2 cellular contexts compared by ENCODE assay signal in genomic region chr19:16316506-16316882, GRCh38.
TF ChIP-seq lines count a peak whose summit lies in the region.

No MANE protein-coding gene starts in this region.

TF ChIP-seq in GM12878, 131 proteins besides CTCF, POLR2A, EP300 and RAD21:
- TF ChIP-seq IKZF2 (IDR thresholded peaks at IDR 0.05) (no peak), ATF3 (IDR thresholded peaks at IDR 0.05; ENCODE audit: borderline replicate concordance, extremely low read depth, low read depth, low read length) (no peak), ETV6 (conservative IDR thresholded peaks at IDR 0.05 in 1 of 2, IDR thresholded peaks at IDR 0.05 in 1 of 2; ENCODE audit: borderline replicate concordance in 1 of 2, low read depth in 1 of 2) (no peak), SRF (IDR thresholded peaks at IDR 0.05; ENCODE audit: low read depth in 2 of 2, low read length in 2 of 2) (peak in 1 of 2 experiments; percentile 88; a peak in 2 of 4 replicates), POLR2AphosphoS2 (IDR thresholded peaks at IDR 0.05; ENCODE audit: low read depth, low read length) (no peak), KDM1A (IDR thresholded peaks at IDR 0.05; ENCODE audit: borderline replicate concordance) (no peak)
- TF ChIP-seq, protein P1, sequence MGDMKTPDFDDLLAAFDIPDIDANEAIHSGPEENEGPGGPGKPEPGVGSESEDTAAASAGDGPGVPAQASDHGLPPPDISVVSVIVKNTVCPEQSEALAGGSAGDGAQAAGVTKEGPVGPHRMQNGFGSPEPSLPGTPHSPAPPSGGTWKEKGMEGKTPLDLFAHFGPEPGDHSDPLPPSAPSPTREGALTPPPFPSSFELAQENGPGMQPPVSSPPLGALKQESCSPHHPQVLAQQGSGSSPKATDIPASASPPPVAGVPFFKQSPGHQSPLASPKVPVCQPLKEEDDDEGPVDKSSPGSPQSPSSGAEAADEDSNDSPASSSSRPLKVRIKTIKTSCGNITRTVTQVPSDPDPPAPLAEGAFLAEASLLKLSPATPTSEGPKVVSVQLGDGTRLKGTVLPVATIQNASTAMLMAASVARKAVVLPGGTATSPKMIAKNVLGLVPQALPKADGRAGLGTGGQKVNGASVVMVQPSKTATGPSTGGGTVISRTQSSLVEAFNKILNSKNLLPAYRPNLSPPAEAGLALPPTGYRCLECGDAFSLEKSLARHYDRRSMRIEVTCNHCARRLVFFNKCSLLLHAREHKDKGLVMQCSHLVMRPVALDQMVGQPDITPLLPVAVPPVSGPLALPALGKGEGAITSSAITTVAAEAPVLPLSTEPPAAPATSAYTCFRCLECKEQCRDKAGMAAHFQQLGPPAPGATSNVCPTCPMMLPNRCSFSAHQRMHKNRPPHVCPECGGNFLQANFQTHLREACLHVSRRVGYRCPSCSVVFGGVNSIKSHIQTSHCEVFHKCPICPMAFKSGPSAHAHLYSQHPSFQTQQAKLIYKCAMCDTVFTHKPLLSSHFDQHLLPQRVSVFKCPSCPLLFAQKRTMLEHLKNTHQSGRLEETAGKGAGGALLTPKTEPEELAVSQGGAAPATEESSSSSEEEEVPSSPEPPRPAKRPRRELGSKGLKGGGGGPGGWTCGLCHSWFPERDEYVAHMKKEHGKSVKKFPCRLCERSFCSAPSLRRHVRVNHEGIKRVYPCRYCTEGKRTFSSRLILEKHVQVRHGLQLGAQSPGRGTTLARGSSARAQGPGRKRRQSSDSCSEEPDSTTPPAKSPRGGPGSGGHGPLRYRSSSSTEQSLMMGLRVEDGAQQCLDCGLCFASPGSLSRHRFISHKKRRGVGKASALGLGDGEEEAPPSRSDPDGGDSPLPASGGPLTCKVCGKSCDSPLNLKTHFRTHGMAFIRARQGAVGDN (IDR thresholded peaks at IDR 0.05), result no peak
- TF ChIP-seq, protein P2, sequence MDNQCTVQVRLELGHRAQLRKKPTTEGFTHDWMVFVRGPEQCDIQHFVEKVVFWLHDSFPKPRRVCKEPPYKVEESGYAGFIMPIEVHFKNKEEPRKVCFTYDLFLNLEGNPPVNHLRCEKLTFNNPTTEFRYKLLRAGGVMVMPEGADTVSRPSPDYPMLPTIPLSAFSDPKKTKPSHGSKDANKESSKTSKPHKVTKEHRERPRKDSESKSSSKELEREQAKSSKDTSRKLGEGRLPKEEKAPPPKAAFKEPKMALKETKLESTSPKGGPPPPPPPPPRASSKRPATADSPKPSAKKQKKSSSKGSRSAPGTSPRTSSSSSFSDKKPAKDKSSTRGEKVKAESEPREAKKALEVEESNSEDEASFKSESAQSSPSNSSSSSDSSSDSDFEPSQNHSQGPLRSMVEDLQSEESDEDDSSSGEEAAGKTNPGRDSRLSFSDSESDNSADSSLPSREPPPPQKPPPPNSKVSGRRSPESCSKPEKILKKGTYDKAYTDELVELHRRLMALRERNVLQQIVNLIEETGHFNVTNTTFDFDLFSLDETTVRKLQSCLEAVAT (IDR thresholded peaks at IDR 0.05), result peak; percentile 91

TF ChIP-seq in liver, 16 proteins besides CTCF, POLR2A, EP300 and RAD21:
- no peak for TF ChIP-seq NR2F2 (IDR thresholded peaks at IDR 0.05)
- no peak for TF ChIP-seq ATF3 (IDR thresholded peaks at IDR 0.05)
- TF ChIP-seq HNF4A (conservative IDR thresholded peaks at IDR 0.05), result no peak
- no peak for TF ChIP-seq YY1 (IDR thresholded peaks at IDR 0.05)
- TF ChIP-seq, protein P3, sequence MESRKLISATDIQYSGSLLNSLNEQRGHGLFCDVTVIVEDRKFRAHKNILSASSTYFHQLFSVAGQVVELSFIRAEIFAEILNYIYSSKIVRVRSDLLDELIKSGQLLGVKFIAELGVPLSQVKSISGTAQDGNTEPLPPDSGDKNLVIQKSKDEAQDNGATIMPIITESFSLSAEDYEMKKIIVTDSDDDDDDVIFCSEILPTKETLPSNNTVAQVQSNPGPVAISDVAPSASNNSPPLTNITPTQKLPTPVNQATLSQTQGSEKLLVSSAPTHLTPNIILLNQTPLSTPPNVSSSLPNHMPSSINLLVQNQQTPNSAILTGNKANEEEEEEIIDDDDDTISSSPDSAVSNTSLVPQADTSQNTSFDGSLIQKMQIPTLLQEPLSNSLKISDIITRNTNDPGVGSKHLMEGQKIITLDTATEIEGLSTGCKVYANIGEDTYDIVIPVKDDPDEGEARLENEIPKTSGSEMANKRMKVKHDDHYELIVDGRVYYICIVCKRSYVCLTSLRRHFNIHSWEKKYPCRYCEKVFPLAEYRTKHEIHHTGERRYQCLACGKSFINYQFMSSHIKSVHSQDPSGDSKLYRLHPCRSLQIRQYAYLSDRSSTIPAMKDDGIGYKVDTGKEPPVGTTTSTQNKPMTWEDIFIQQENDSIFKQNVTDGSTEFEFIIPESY (IDR thresholded peaks at IDR 0.05), result no peak
- TF ChIP-seq, protein P4, sequence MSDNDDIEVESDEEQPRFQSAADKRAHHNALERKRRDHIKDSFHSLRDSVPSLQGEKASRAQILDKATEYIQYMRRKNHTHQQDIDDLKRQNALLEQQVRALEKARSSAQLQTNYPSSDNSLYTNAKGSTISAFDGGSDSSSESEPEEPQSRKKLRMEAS (IDR thresholded peaks at IDR 0.05), result no peak
- TF ChIP-seq REST (IDR thresholded peaks at IDR 0.05), result no peak
- TF ChIP-seq SP1 (IDR thresholded peaks at IDR 0.05), result no peak
- no peak for TF ChIP-seq TAF1 (conservative IDR thresholded peaks at IDR 0.05)
- TF ChIP-seq FOXA1 (IDR thresholded peaks at IDR 0.05), result no peak
- no peak for TF ChIP-seq HNF4G (IDR thresholded peaks at IDR 0.05)
